8 cellular contexts compared by ENCODE assay signal in the genomic region with DNA sequence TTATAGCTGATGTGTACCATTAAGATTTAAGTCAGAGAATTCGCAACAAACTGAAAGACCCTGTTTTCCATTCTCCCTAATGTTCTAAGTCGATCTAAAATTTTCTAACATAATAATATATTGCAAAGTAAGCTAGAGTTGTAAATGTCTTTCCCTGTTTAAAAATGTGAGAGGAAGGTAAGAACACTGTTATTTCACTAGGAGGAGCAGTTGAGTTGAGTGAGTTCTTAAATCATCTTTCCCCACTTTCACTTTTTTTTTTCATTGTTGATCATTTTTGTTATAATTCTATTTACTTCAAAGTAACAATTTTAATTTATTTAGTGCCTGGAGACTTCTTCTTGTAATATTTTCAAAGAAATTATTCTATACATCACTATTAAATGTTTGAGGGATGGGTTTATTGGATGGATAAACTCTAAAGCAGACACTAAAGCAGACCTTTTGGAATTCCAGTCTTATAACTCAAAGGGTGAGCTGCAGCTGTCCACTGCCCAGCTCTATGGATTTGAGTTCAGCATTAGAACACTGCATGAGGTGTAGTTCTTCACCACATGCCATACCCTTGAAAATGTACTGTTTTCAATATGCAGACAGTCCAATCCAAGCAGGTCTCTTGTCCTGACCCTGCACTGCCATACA.
A peak's percentile ranks its signal among the peaks of the same experiment; 100 is the strongest.
DNase-seq lines count a peak whose midpoint lies in the region; ATAC-seq and TF ChIP-seq lines count a peak whose summit lies in the region.

No MANE protein-coding gene starts in this region.

- WGBS in lung, 2 donors = 62 to 66% methylated on average over 2 of the region's 2 CpGs

- peaks cover 11% of the 10 kb centered on the region for H3K27me3 Mint-ChIP-seq in activated CD4-positive, alpha-beta T cell treated with anti-CD3 and anti-CD28 coated beads, Interleukin-2, amount 10 ng/mL, durations not matched to agents 24 days and 14 days

- H3K4me3 ChIP-seq in lung = no peak overlapping the region

- H3K27me3 ChIP-seq in lung (ENCODE audit: control insufficient read depth, insufficient read depth) = no peaks in the 10 kb centered on the region

- TF ChIP-seq CTCF in lung (IDR thresholded peaks at IDR 0.05; ENCODE audit: control extremely low read depth, extremely low read depth) = peak; percentile 8

- H3K4me1 ChIP-seq in lung (ENCODE audit: control insufficient read depth in 2 of 2, insufficient read depth in 2 of 2, low read length in 2 of 2) = peaks cover 4 to 5% of the 10 kb centered on the region in 2 donors

- no peaks in the 10 kb centered on the region for H3K36me3 Mint-ChIP-seq in activated CD4-positive, alpha-beta T cell treated with anti-CD3 and anti-CD28 coated beads, Interleukin-2, amount 10 ng/mL, durations not matched to agents 24 days and 14 days (ENCODE audit: low read depth)

- H3K4me1 Mint-ChIP-seq in activated CD4-positive, alpha-beta T cell treated with anti-CD3 and anti-CD28 coated beads, Interleukin-2, amount 10 ng/mL, durations not matched to agents 24 days and 14 days = peaks cover 17% of the 10 kb centered on the region

- H3K36me3 ChIP-seq in lung (ENCODE audit: control insufficient read depth in 2 of 2, insufficient read depth in 2 of 2, low read length in 2 of 2) = no peaks in the 10 kb centered on the region

- peak; percentile 23 for DNase-seq in NCI-H2196 (lab: John Stamatoyannopoulos, UW; ENCODE audit: unreplicated experiment)
- no peak for DNase-seq in NCI-H2196 treated with DMSO at 0.1 percent for 48 hours (lab: John Stamatoyannopoulos, UW; ENCODE audit: unreplicated experiment)
- DNase-seq in M059J (ENCODE audit: low read depth) = peak; percentile 11
- peak; percentile 57 for DNase-seq in astrocyte of the hippocampus (ENCODE audit: low read depth, low spot score)
- DNase-seq in lung (ENCODE audit: low spot score) = no peak
- DNase-seq in effector CD8-positive, alpha-beta T cell (lab: John Stamatoyannopoulos, UW) = no peak
- no peak for DNase-seq in activated CD4-positive, alpha-beta T cell treated with anti-CD3 and anti-CD28 coated beads, Interleukin-2, amount 10 ng/mL, durations not matched to agents 24 days and 14 days

- H3K9me3 ChIP-seq in lung (ENCODE audit: control insufficient read depth in 2 of 2, insufficient read depth in 1 of 2, low read length in 1 of 2) = no peaks in the 10 kb centered on the region

- no peak overlapping the region for H3K27ac Mint-ChIP-seq in activated CD4-positive, alpha-beta T cell treated with anti-CD3 and anti-CD28 coated beads, Interleukin-2, amount 10 ng/mL, durations not matched to agents 24 days and 14 days

- no peak overlapping the region for H3K4me3 Mint-ChIP-seq in activated CD4-positive, alpha-beta T cell treated with anti-CD3 and anti-CD28 coated beads, Interleukin-2, amount 10 ng/mL, durations not matched to agents 24 days and 14 days

- H3K9me3 Mint-ChIP-seq in activated CD4-positive, alpha-beta T cell treated with anti-CD3 and anti-CD28 coated beads, Interleukin-2, amount 10 ng/mL, durations not matched to agents 24 days and 14 days = no peaks in the 10 kb centered on the region

- intact Hi-C loops in activated CD4-positive, alpha-beta T cell treated with anti-CD3 and anti-CD28 coated beads, Interleukin-2, amount 10 ng/mL, durations not matched to agents 24 days and 14 days (cut with micrococcal nuclease) = loop anchor here (10.0 kb wide), 1 partner anchor 1362 kb away; a partner anchor contains a TSS

- no peak overlapping the region for H3K27ac ChIP-seq in lung (ENCODE audit: low read depth in 1 of 2, low read length in 1 of 2)

- ATAC-seq in lung (ENCODE audit: insufficient read depth, low FRiP score) (no peak), GM19328 (IDR thresholded peaks at IDR 0.05; ENCODE audit: unreplicated experiment) (no peak)

Comparison
In these comparisons a context has a peak if more than half of its experiments do, and no peak if none do; other contexts are left out.
1. DNase-seq: peak in NCI-H2196 (single experiment), M059J (single experiment) and astrocyte of the hippocampus (single experiment); none in NCI-H2196 treated with DMSO at 0.1 percent for 48 hours (single experiment), lung (single experiment), effector CD8-positive, alpha-beta T cell (single experiment) and activated CD4-positive, alpha-beta T cell treated with anti-CD3 and anti-CD28 coated beads, Interleukin-2, amount 10 ng/mL, durations not matched to agents 24 days and 14 days (single experiment).